In genomic region chrX:95145848-95146540, GRCh38 we compare ENCODE assay signal across 17 cellular contexts.
"Had no signal": no experiment of that assay in that cellular context is flagged by ENCODE, and none has a peak within 500 bp of the region (broad histone marks: within the 10 kb centered on the region; RNA-seq: fewer than 3 reads in every experiment).

No MANE protein-coding gene starts in this region.

- ATAC-seq: activated CD8-positive, alpha-beta memory T cell treated with anti-CD3 and anti-CD28 coated beads, Interleukin-2, amount 10 ng/mL, durations not matched to agents 7 days and 5 days; effector memory CD8-positive, alpha-beta T cell; right cardiac atrium had no signal

- H3K27ac ChIP-seq: epithelial cell of prostate, skin epidermis, tibial nerve, vagina had no signal

- H3K9me3 ChIP-seq: vagina had no signal

- H3K36me3 ChIP-seq: tibial nerve, vagina had no signal

- H3K4me3 ChIP-seq: skin epidermis, tibial nerve, vagina had no signal

- DNase-seq: activated CD4-positive, alpha-beta memory T cell treated with anti-CD3 and anti-CD28 coated beads for 36 hours; activated CD4-positive, alpha-beta T cell treated with anti-CD3 and anti-CD28 coated beads for 1 hour; activated CD8-positive, alpha-beta memory T cell treated with anti-CD3 and anti-CD28 coated beads, Interleukin-2, amount 10 ng/mL, durations not matched to agents 7 days and 5 days; activated naive CD4-positive, alpha-beta T cell treated with anti-CD3 and anti-CD28 coated beads, Interleukin-2, amount 10 ng/mL, durations not matched to agents 7 days and 5 days; activated T-cell treated with anti-CD3 and anti-CD28 coated beads, Interleukin-2, amount 50 U/mL, for 24 hours; dermis blood vessel endothelial cell; effector memory CD8-positive, alpha-beta T cell; head of caudate nucleus; immature natural killer cell; nephron progenitor cell; right cardiac atrium; stimulated activated CD4-positive, alpha-beta T cell treated with anti-CD3 and anti-CD28 coated beads, Interleukin-4, amount 100 ng/mL, for 24 hours; stimulated activated naive CD4-positive, alpha-beta T cell had no signal

- H3K27me3 ChIP-seq: tibial nerve, vagina had no signal

- H3K4me1 ChIP-seq: tibial nerve, vagina had no signal
